ENCODE assay signal across 17 cellular contexts in the genomic region with DNA sequence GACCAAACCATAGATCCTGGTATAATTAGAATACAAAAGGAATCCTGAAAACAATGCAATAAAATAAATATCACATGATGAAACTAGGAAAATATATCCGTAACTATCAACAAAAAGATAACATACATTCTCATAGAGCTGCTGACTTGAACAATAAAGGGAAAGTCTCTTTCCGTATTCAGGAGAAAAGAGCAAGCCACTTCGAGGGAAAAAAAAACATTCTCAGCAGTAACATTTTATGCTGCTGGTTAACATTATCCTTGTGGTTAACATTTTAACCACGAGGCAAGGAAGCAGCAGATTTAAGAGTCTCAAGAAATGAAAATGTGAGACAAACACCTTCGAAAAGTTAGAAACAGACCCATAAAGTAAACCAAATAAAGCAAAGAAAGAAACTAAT. TPM values are rescaled to one million over a fixed set of nuclear protein-coding genes. Genes with fewer than 3 reads are reported as not detected.
DNase-seq lines count a peak whose midpoint lies in the region; ATAC-seq and TF ChIP-seq lines count a peak whose summit lies in the region.
"Had no signal": no experiment of that assay in that cellular context is flagged by ENCODE, and none has a peak within 500 bp of the region (broad histone marks: within the 10 kb centered on the region; RNA-seq: fewer than 3 reads in every experiment).

No MANE protein-coding gene starts in this region.

- H3K27ac ChIP-seq in mammary epithelial cell (ENCODE audit: insufficient read depth, low read depth, low read length): no peak overlapping the region
- H3K27ac ChIP-seq: neutrophil, PC-9, vagina had no signal

- H3K79me2 ChIP-seq in mammary epithelial cell (ENCODE audit: insufficient read depth, low read length): no peaks in the 10 kb centered on the region

- dilution Hi-C loops in mammary epithelial cell (cut with HindIII; ENCODE audit: low sequenced_read_pairs): no loop called here

- intact Hi-C loops in mammary epithelial cell (cut with micrococcal nuclease): no loop called here

- 84% methylated on average over 5 of the region's 5 CpGs for WGBS in mammary epithelial cell (ENCODE audit: low coverage, missing lambda C conversion rate)

- peaks cover 5% of the 10 kb centered on the region for H3K4me1 ChIP-seq in mammary epithelial cell (ENCODE audit: insufficient read depth, low read length)
- H3K4me1 ChIP-seq: vagina had no signal

- DNase-seq in AG08395 (ENCODE audit: low spot score): peak; percentile 19
- DNase-seq in M059J (ENCODE audit: low read depth): peak; percentile 56
- peak; percentile 7 for DNase-seq in mammary epithelial cell
- DNase-seq in kidney epithelial cell (ENCODE audit: low read depth): peak; percentile 5
- DNase-seq in hippocampal formation (lab: John Stamatoyannopoulos, UW): no peak
- DNase-seq in GOT3 (lab: John Stamatoyannopoulos, UW): no peak
- no peak for DNase-seq in SHP77 (lab: John Stamatoyannopoulos, UW)
- DNase-seq: activated naive CD8-positive, alpha-beta T cell treated with anti-CD3 and anti-CD28 coated beads for 36 hours; activated T-cell treated with anti-CD3 and anti-CD28 coated beads for 4 hours; KG1; NCI-H510A; PC-9; stimulated activated naive CD8-positive, alpha-beta T cell treated with anti-CD3 and anti-CD28 coated beads, Interleukin-15, amount 100 ng/mL, for 72 hours had no signal

- no TSS peak for BruUV-seq in mammary epithelial cell (replicated peaks; lab: Mats Ljungman, UMichigan)

- no peaks in the 10 kb centered on the region for H3K9me3 ChIP-seq in mammary epithelial cell (replicated peaks; ENCODE audit: insufficient read depth, low read length)
- H3K9me3 ChIP-seq: neutrophil, vagina had no signal

- no peaks in the 10 kb centered on the region for H3K36me3 ChIP-seq in mammary epithelial cell (ENCODE audit: insufficient read depth, low read length)
- H3K36me3 ChIP-seq in kidney epithelial cell (ENCODE audit: control insufficient read depth, insufficient read depth, low read length): no peaks in the 10 kb centered on the region
- H3K36me3 ChIP-seq: neutrophil, vagina had no signal

- H2AFZ ChIP-seq in mammary epithelial cell (ENCODE audit: low read depth, low read length): peak overlapping the region; percentile 48
- H2AFZ ChIP-seq: PC-9 had no signal

- TF ChIP-seq CTCF in mammary epithelial cell (conservative IDR thresholded peaks at IDR 0.05 in 1 of 2, IDR thresholded peaks at IDR 0.05 in 1 of 2; ENCODE audit: extremely low read depth in 1 of 2, insufficient read depth in 1 of 2, low read depth in 1 of 2, low read length in 2 of 2) (no peak), kidney epithelial cell (IDR thresholded peaks at IDR 0.05; ENCODE audit: insufficient read depth, low read length, poor library complexity, severe bottlenecking) (no peak)

- no peak overlapping the region for H3K4me2 ChIP-seq in mammary epithelial cell (ENCODE audit: insufficient read depth, low read depth, low read length)
- H3K4me2 ChIP-seq: PC-9 had no signal

- no peak overlapping the region for H3K4me3 ChIP-seq in mammary epithelial cell (replicated peaks in 1 of 3; ENCODE audit: insufficient read depth in 1 of 3, low read depth in 2 of 3, low read length in 3 of 3)
- no peak overlapping the region for H3K4me3 ChIP-seq in kidney epithelial cell (ENCODE audit: low read depth, low read length)
- H3K4me3 ChIP-seq: PC-9, vagina had no signal

- ATAC-seq in GM21786 (IDR thresholded peaks at IDR 0.05; ENCODE audit: unreplicated experiment): no peak
- ATAC-seq: HCT116; stimulated activated naive CD8-positive, alpha-beta T cell treated with anti-CD3 and anti-CD28 coated beads, Interleukin-15, amount 100 ng/mL, for 72 hours had no signal

- CTCF ChIA-PET in mammary epithelial cell (lab: Charles Lee; ENCODE audit: low non-redundant PET): no interaction called here

- H4K20me1 ChIP-seq in mammary epithelial cell (ENCODE audit: insufficient read depth, low read length): no peaks in the 10 kb centered on the region

- H3K27me3 ChIP-seq in mammary epithelial cell (ENCODE audit: insufficient read depth, low read length) (no peaks in the 10 kb centered on the region), kidney epithelial cell (ENCODE audit: control insufficient read depth, insufficient read depth, low read length) (no peaks in the 10 kb centered on the region)
- H3K27me3 ChIP-seq: neutrophil, vagina had no signal

- in situ Hi-C loops in mammary epithelial cell (cut with MboI; ENCODE audit: low sequenced_read_pairs in 2 of 2): no loop called here

- no peak overlapping the region for H3K9ac ChIP-seq in mammary epithelial cell (ENCODE audit: insufficient read depth, low read length)

RNA-seq across cellular contexts. Expression of a gene that starts 25.8 kb away (rescaled TPM):
- 0.17 and 1.4 TPM in 2 replicates for total RNA-seq in M059J (2014; rRNA removed; shearing (Covaris generic))
- 1 to 10 TPM; 2.4 to 4.5 TPM for total RNA-seq in mammary epithelial cell
- polyA plus RNA-seq in mammary epithelial cell: 0.91 TPM
- polyA minus RNA-seq in mammary epithelial cell: not detected
- total RNA-seq in kidney epithelial cell: 1.8 and 2.1 TPM in 2 replicates
- total RNA-seq: activated naive CD8-positive, alpha-beta T cell treated with anti-CD3 and anti-CD28 coated beads for 36 hours had no signal

Comparison
In these comparisons a context has a peak if more than half of its experiments do, and no peak if none do; other contexts are left out.
1. DNase-seq: peak in AG08395 (single experiment), M059J (single experiment), mammary epithelial cell (single experiment) and kidney epithelial cell (single experiment); none in hippocampal formation (0 of 2), GOT3 (single experiment) and SHP77 (0 of 2).